ENCODE assay signal across 11 cellular contexts in genomic region chr14:68651652-68652432, GRCh38.
DNase-seq lines count a peak whose midpoint lies in the region; ATAC-seq, FAIRE-seq and TF ChIP-seq lines count a peak whose summit lies in the region.
"Had no signal": no experiment of that assay in that cellular context is flagged by ENCODE, and none has a peak within 500 bp of the region (broad histone marks: within the 10 kb centered on the region; RNA-seq: fewer than 3 reads in every experiment).

No MANE protein-coding gene starts in this region.

- H3K4me2 ChIP-seq in H1 (ENCODE audit: insufficient read depth in 1 of 2, low read depth in 2 of 2, low read length in 2 of 2) (no peak overlapping the region), HepG2 (ENCODE audit: low read depth, low read length) (no peak overlapping the region)

- DNase-seq in EH (ENCODE audit: low read depth) (peak; percentile 29), H1 (ENCODE audit: low read depth in 1 of 2, low spot score in 2 of 2) (peak in 1 of 2 experiments; percentile 43), HepG2 (ENCODE audit: low spot score) (no peak), NCI-H2227 treated with DMSO at 0.1 percent for 48 hours (lab: John Stamatoyannopoulos, UW) (no peak), SIG-M5 treated with dmso at 0.1 percent for 504 hours (lab: John Stamatoyannopoulos, UW; ENCODE audit: unreplicated experiment) (no peak), DMS114 treated with DMSO at 0.1 percent for 48 hours (lab: John Stamatoyannopoulos, UW; ENCODE audit: unreplicated experiment) (no peak)
- DNase-seq: mesendoderm, OCI-M1 had no signal

- 83 to 100% methylated on average over 2 to 22 of the region's 22 CpGs for WGBS in H1 (ENCODE audit: extremely low coverage in 1 of 2, insufficient coverage in 1 of 2, insufficient read length in 1 of 2, insufficient replicate concordance in 2 of 2, low coverage in 1 of 2, low lambda C conversion rate in 2 of 2, missing lambda C conversion rate in 1 of 2), 2 experiments
- 65% methylated on average over 16 of the region's 22 CpGs for WGBS in HepG2 (ENCODE audit: low lambda C conversion rate)

- no peak overlapping the region for H3K18ac ChIP-seq in H1 (ENCODE audit: extremely low read depth, low read length)

- CTCF ChIA-PET in H1 (lab: Charles Lee; ENCODE audit: partially characterized antibody), result interaction anchor here (0.7 to 1.0 kb wide), 2 partner anchors 12 to 14 kb away, joined by 3 read pairs; no protein-coding TSS in a partner anchor
- CTCF ChIA-PET in HepG2 (lab: Yijun Ruan, JAX; ENCODE audit: low intra/inter-chr PET ratio, low total read pairs), result no interaction called here

- H3K9ac ChIP-seq in H1 (replicated peaks in 1 of 4; ENCODE audit: extremely low read depth in 1 of 4, low read depth in 3 of 4, low read length in 3 of 4) (no peak overlapping the region), HepG2 (ENCODE audit: insufficient read depth, low read depth, low read length) (no peak overlapping the region)

- H3K79me2 ChIP-seq in H1 (ENCODE audit: control insufficient read depth in 1 of 2, insufficient read depth in 2 of 2, low read length in 2 of 2) (no peaks in the 10 kb centered on the region), HepG2 (ENCODE audit: insufficient read depth, low read length) (no peaks in the 10 kb centered on the region)

- H3K9me3 ChIP-seq in H1 (ENCODE audit: insufficient read depth in 2 of 2, low read depth in 1 of 2, low read length in 1 of 2), result no peaks in the 10 kb centered on the region
- H3K9me3 ChIP-seq in HepG2 (ENCODE audit: low read length), result no peaks in the 10 kb centered on the region

- H4K91ac ChIP-seq in H1 (replicated peaks; ENCODE audit: insufficient read length, low read length), result no peak overlapping the region

- FAIRE-seq in H1 (lab: Jason Lieb, UNC) (no peak), HepG2 (lab: Jason Lieb, UNC) (no peak)

- no peak overlapping the region for H3K4ac ChIP-seq in H1 (replicated peaks; ENCODE audit: insufficient read length, low read depth, low read length)

- H3K4me1 ChIP-seq in H1 (replicated peaks in 1 of 4; ENCODE audit: control insufficient read depth in 3 of 4, insufficient read depth in 4 of 4, low read length in 3 of 4) (peaks cover 0 to 2% (median 0%) of the 10 kb centered on the region in 4 experiments; a peak in 1 of 7 replicates), HepG2 (ENCODE audit: insufficient read depth, low read length) (peaks cover 39% of the 10 kb centered on the region)

- in situ Hi-C loops in HepG2 (cut with HindIII; ENCODE audit: extremely low pct_ligation_motif_present, low pct_unique_long_range_greater_than_20kb), result loop anchor here (25.0 kb wide), 1 partner anchor 715 kb away; no protein-coding TSS in a partner anchor

- no peaks in the 10 kb centered on the region for H3K23me2 ChIP-seq in H1 (ENCODE audit: low read depth, low read length)

- POLR2A ChIA-PET in H1 (lab: Charles Lee; ENCODE audit: partially characterized antibody) (interaction anchor here (0.8 kb wide), 1 partner anchor 141 kb away, joined by 3 read pairs; the partner anchor contains the start of gene ZFP36L1), HepG2 (lab: Yijun Ruan, JAX) (no interaction called here)

- intact Hi-C loops in HepG2 (cut with micrococcal nuclease; ENCODE audit: unreplicated experiment), result loop anchor here (10.0 kb wide), 1 partner anchor 407 kb away; no protein-coding TSS in a partner anchor

- H2BK15ac ChIP-seq in H1 (ENCODE audit: low read length), result peak overlapping the region; percentile 32; the same call in 1 of the 2 replicates

- no TSS peak for BruUV-seq in HepG2 (replicated peaks; lab: Mats Ljungman, UMichigan)

- TF ChIP-seq EP300 in H1 (IDR thresholded peaks at IDR 0.05; ENCODE audit: borderline replicate concordance in 1 of 2, low read depth in 2 of 2, low read length in 2 of 2) (no peak), HepG2 (IDR thresholded peaks at IDR 0.05; ENCODE audit: low read depth in 2 of 2, low read length in 2 of 2) (no peak), HepG2 (CRISPR knock-in tag; IDR thresholded peaks at IDR 0.05; ENCODE audit: borderline replicate concordance) (no peak)

- H3K23ac ChIP-seq in H1 (ENCODE audit: insufficient read length), result no peak overlapping the region

- 0 out of 2 replicates have a peak overlapping the region, but pooled peaks have one; percentile 37 for H2BK5ac ChIP-seq in H1 (ENCODE audit: low read depth, low read length)

- no peaks in the 10 kb centered on the region for H3K79me1 ChIP-seq in H1 (ENCODE audit: low read depth, low read length)

- H3K27ac ChIP-seq in H1 (ENCODE audit: low read depth, low read length), result no peak overlapping the region
- H3K27ac ChIP-seq in HepG2 (ENCODE audit: extremely low read length, insufficient read depth, low read length), result no peak overlapping the region
- peak overlapping the region in 16 of 21 experiments; percentile 6 to 74 (median 38) for H3K27ac ChIP-seq in skin epidermis
- H3K27ac ChIP-seq: C4-2B had no signal

- H3K27me3 ChIP-seq in H1 (replicated peaks in 1 of 4; ENCODE audit: control insufficient read depth in 3 of 4, extremely low read depth in 1 of 4, insufficient read depth in 3 of 4, low read length in 3 of 4), result no peaks in the 10 kb centered on the region; a peak in 1 of 7 replicates
- no peaks in the 10 kb centered on the region for H3K27me3 ChIP-seq in HepG2 (ENCODE audit: control insufficient read depth in 1 of 2, insufficient read depth in 2 of 2, low read length in 2 of 2)

- TF ChIP-seq POLR2A in H1 (IDR thresholded peaks at IDR 0.05; ENCODE audit: control extremely low read depth in 1 of 2, low read depth in 2 of 2, low read length in 2 of 2), result no peak
- no peak for TF ChIP-seq POLR2A in HepG2 (IDR thresholded peaks at IDR 0.05; ENCODE audit: insufficient read depth in 1 of 2, low read depth in 2 of 2, low read length in 2 of 2)

- H3K4me3 ChIP-seq in H1 (ENCODE audit: extremely low read depth in 1 of 4, insufficient read depth in 2 of 4, low read depth in 3 of 4, low read length in 4 of 4) (no peak overlapping the region), HepG2 (replicated peaks in 1 of 3; ENCODE audit: insufficient read depth in 1 of 3, low read depth in 2 of 3, low read length in 3 of 3) (no peak overlapping the region), skin epidermis (no peak overlapping the region)

- no peak overlapping the region for H3K14ac ChIP-seq in H1 (ENCODE audit: insufficient read length)

- H3K36me3 ChIP-seq in H1 (ENCODE audit: control insufficient read depth in 2 of 4, insufficient read depth in 4 of 4, low read length in 3 of 4), result no peaks in the 10 kb centered on the region
- H3K36me3 ChIP-seq in HepG2 (replicated peaks in 1 of 2; ENCODE audit: control insufficient read depth in 1 of 2, insufficient read depth in 2 of 2, low read length in 2 of 2), result no peaks in the 10 kb centered on the region

- no peak overlapping the region for H3K56ac ChIP-seq in H1 (replicated peaks; ENCODE audit: insufficient read length, low read depth, low read length)

- H2AFZ ChIP-seq in H1 (ENCODE audit: low read length) (no peak overlapping the region), HepG2 (ENCODE audit: low read length) (no peak overlapping the region)

- TF ChIP-seq CTCF in H1 (IDR thresholded peaks at IDR 0.05; ENCODE audit: control extremely low read depth in 1 of 3, insufficient read depth in 1 of 3, low read depth in 1 of 3, low read length in 3 of 3) (no peak), HepG2 (CRISPR knock-in tag; IDR thresholded peaks at IDR 0.05) (no peak)

- no peak overlapping the region for H4K5ac ChIP-seq in H1 (ENCODE audit: insufficient read length, low read depth, low read length)

- TF ChIP-seq RAD21 in H1 (IDR thresholded peaks at IDR 0.05 in 1 of 2, conservative IDR thresholded peaks at IDR 0.05 in 1 of 2; ENCODE audit: low read depth in 2 of 2, low read length in 2 of 2) (no peak), HepG2 (CRISPR knock-in tag; IDR thresholded peaks at IDR 0.05) (no peak)

- no peaks in the 10 kb centered on the region for H4K20me1 ChIP-seq in H1 (replicated peaks in 1 of 2; ENCODE audit: control insufficient read depth in 1 of 2, insufficient read depth in 2 of 2, low read length in 2 of 2)
- no peaks in the 10 kb centered on the region for H4K20me1 ChIP-seq in HepG2 (ENCODE audit: insufficient read depth, low read length)

- no peak for ATAC-seq in HepG2
- no peak for ATAC-seq in HG02588 (IDR thresholded peaks at IDR 0.05; ENCODE audit: unreplicated experiment)

- no peak overlapping the region for H2BK120ac ChIP-seq in H1 (replicated peaks; ENCODE audit: low read depth, low read length)

- H4K8ac ChIP-seq in H1 (ENCODE audit: extremely low read depth, insufficient read depth, low read length), result no peak overlapping the region

- H2AK5ac ChIP-seq in H1 (ENCODE audit: low read depth, low read length), result no peak overlapping the region

- H2BK20ac ChIP-seq in H1 (ENCODE audit: low read length), result no peak overlapping the region

- no peak overlapping the region for H2BK12ac ChIP-seq in H1 (ENCODE audit: low read depth, low read length)

TF ChIP-seq in H1, 55 proteins besides CTCF, POLR2A, EP300 and RAD21 (continues in another document):
- TF ChIP-seq, protein P1, sequence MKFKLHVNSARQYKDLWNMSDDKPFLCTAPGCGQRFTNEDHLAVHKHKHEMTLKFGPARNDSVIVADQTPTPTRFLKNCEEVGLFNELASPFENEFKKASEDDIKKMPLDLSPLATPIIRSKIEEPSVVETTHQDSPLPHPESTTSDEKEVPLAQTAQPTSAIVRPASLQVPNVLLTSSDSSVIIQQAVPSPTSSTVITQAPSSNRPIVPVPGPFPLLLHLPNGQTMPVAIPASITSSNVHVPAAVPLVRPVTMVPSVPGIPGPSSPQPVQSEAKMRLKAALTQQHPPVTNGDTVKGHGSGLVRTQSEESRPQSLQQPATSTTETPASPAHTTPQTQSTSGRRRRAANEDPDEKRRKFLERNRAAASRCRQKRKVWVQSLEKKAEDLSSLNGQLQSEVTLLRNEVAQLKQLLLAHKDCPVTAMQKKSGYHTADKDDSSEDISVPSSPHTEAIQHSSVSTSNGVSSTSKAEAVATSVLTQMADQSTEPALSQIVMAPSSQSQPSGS (IDR thresholded peaks at IDR 0.05; ENCODE audit: low read length), result no peak
- no peak for TF ChIP-seq FOSL1 (IDR thresholded peaks at IDR 0.05; ENCODE audit: insufficient read depth, low read depth, low read length)
- TF ChIP-seq SP4 (IDR thresholded peaks at IDR 0.05; ENCODE audit: low read length), result no peak

TF ChIP-seq in HepG2, 621 proteins besides CTCF, POLR2A, EP300 and RAD21 (continues in another document):
- TF ChIP-seq BATF2 (CRISPR knock-in tag; IDR thresholded peaks at IDR 0.05) (no peak), ZNF44 (CRISPR knock-in tag; IDR thresholded peaks at IDR 0.05) (no peak), DPF2 (CRISPR knock-in tag; IDR thresholded peaks at IDR 0.05; ENCODE audit: borderline replicate concordance, low read depth) (no peak), NFE2L2 (IDR thresholded peaks at IDR 0.05; ENCODE audit: low read length) (peak; percentile 52)

Comparison
In these comparisons a context has a peak if more than half of its experiments do, and no peak if none do; other contexts are left out.
1. H3K27ac ChIP-seq: peak in skin epidermis (16 of 21); none in H1 (single experiment) and HepG2 (single experiment).